10 cellular contexts compared by ENCODE assay signal in genomic region chr1:159821171-159821867, GRCh38. TPM values are rescaled to one million over a fixed set of nuclear protein-coding genes. Genes with fewer than 3 reads are reported as not detected.
A peak's percentile ranks its signal among the peaks of the same experiment; 100 is the strongest.
DNase-seq lines count a peak whose midpoint lies in the region; ATAC-seq and TF ChIP-seq lines count a peak whose summit lies in the region.
"Had no signal": no experiment of that assay in that cellular context is flagged by ENCODE, and none has a peak within 500 bp of the region (broad histone marks: within the 10 kb centered on the region; RNA-seq: fewer than 3 reads in every experiment).

No MANE protein-coding gene starts in this region.

- TF ChIP-seq CTCF in cardiac fibroblast (IDR thresholded peaks at IDR 0.05; ENCODE audit: low read depth, low read length), result peak; percentile 92
- TF ChIP-seq CTCF in lower leg skin (IDR thresholded peaks at IDR 0.05), result no peak
- no peak for TF ChIP-seq CTCF in foreskin fibroblast (IDR thresholded peaks at IDR 0.05; ENCODE audit: low read depth, low read length)

- ATAC-seq in stimulated activated effector memory CD8-positive, alpha-beta T cell treated with anti-CD3 and anti-CD28 coated beads, Interleukin-12 subunit alpha, Interleukin-12 subunit beta, amount 100 ng/mL, for 72 hours, result no peak
- ATAC-seq in GM18519 (IDR thresholded peaks at IDR 0.05; ENCODE audit: low FRiP score, unreplicated experiment), result no peak

- peak; percentile 31 for DNase-seq in activated CD4-positive, alpha-beta T cell treated with anti-CD3 and anti-CD28 coated beads, Interleukin-2, amount 10 ng/mL, durations not matched to agents 7 days and 5 days
- DNase-seq in activated CD4-positive, alpha-beta T cell treated with anti-CD3 and anti-CD28 coated beads for 1 hour, result no peak
- DNase-seq in NCI-H187 treated with DMSO at 0.1 percent for 48 hours (lab: John Stamatoyannopoulos, UW), result peak; percentile 32
- peak; percentile 66 to 81 for DNase-seq in cardiac fibroblast (ENCODE audit: low read depth in 2 of 2)
- no peak for DNase-seq in stimulated activated effector memory CD8-positive, alpha-beta T cell treated with anti-CD3 and anti-CD28 coated beads, Interleukin-12 subunit alpha, Interleukin-12 subunit beta, amount 100 ng/mL, for 72 hours (ENCODE audit: low spot score in 2 of 2)
- DNase-seq in lower leg skin (ENCODE audit: low spot score in 2 of 2), result no peak
- no peak for DNase-seq in foreskin fibroblast

- no peak for TF ChIP-seq POLR2A in lower leg skin (IDR thresholded peaks at IDR 0.05)

- H3K27ac Mint-ChIP-seq in activated CD4-positive, alpha-beta T cell treated with anti-CD3 and anti-CD28 coated beads, Interleukin-2, amount 10 ng/mL, durations not matched to agents 7 days and 5 days, result no peak overlapping the region
- peak overlapping the region; percentile 32 for H3K27ac Mint-ChIP-seq in stimulated activated effector memory CD8-positive, alpha-beta T cell treated with anti-CD3 and anti-CD28 coated beads, Interleukin-12 subunit alpha, Interleukin-12 subunit beta, amount 100 ng/mL, for 72 hours

- no peaks in the 10 kb centered on the region for H3K36me3 Mint-ChIP-seq in activated CD4-positive, alpha-beta T cell treated with anti-CD3 and anti-CD28 coated beads, Interleukin-2, amount 10 ng/mL, durations not matched to agents 7 days and 5 days (ENCODE audit: low read depth)
- H3K36me3 Mint-ChIP-seq in stimulated activated effector memory CD8-positive, alpha-beta T cell treated with anti-CD3 and anti-CD28 coated beads, Interleukin-12 subunit alpha, Interleukin-12 subunit beta, amount 100 ng/mL, for 72 hours, result no peaks in the 10 kb centered on the region

- intact Hi-C loops in lower leg skin (cut with DNase I; ENCODE audit: low total_unique reads), result no loop called here

- no peaks in the 10 kb centered on the region for H3K9me3 Mint-ChIP-seq in activated CD4-positive, alpha-beta T cell treated with anti-CD3 and anti-CD28 coated beads, Interleukin-2, amount 10 ng/mL, durations not matched to agents 7 days and 5 days
- no peaks in the 10 kb centered on the region for H3K9me3 Mint-ChIP-seq in stimulated activated effector memory CD8-positive, alpha-beta T cell treated with anti-CD3 and anti-CD28 coated beads, Interleukin-12 subunit alpha, Interleukin-12 subunit beta, amount 100 ng/mL, for 72 hours

- peaks cover 43% of the 10 kb centered on the region for H3K27me3 Mint-ChIP-seq in activated CD4-positive, alpha-beta T cell treated with anti-CD3 and anti-CD28 coated beads, Interleukin-2, amount 10 ng/mL, durations not matched to agents 7 days and 5 days

- POLR2A ChIA-PET in activated CD4-positive, alpha-beta T cell treated with anti-CD3 and anti-CD28 coated beads, Interleukin-2, amount 10 ng/mL, durations not matched to agents 7 days and 5 days (lab: Charles Lee), result no interaction called here

- WGBS in lower leg skin, 2 donors, result 76 to 80% methylated on average over 9 of the region's 9 CpGs

- no peak overlapping the region for H3K4me3 Mint-ChIP-seq in activated CD4-positive, alpha-beta T cell treated with anti-CD3 and anti-CD28 coated beads, Interleukin-2, amount 10 ng/mL, durations not matched to agents 7 days and 5 days
- H3K4me3 Mint-ChIP-seq in stimulated activated effector memory CD8-positive, alpha-beta T cell treated with anti-CD3 and anti-CD28 coated beads, Interleukin-12 subunit alpha, Interleukin-12 subunit beta, amount 100 ng/mL, for 72 hours, result no peak overlapping the region

- peaks cover 22% of the 10 kb centered on the region for H3K4me1 Mint-ChIP-seq in activated CD4-positive, alpha-beta T cell treated with anti-CD3 and anti-CD28 coated beads, Interleukin-2, amount 10 ng/mL, durations not matched to agents 7 days and 5 days
- peaks cover 74% of the 10 kb centered on the region for H3K4me1 Mint-ChIP-seq in stimulated activated effector memory CD8-positive, alpha-beta T cell treated with anti-CD3 and anti-CD28 coated beads, Interleukin-12 subunit alpha, Interleukin-12 subunit beta, amount 100 ng/mL, for 72 hours

- H3K4me3 ChIP-seq in cardiac fibroblast (replicated peaks in 1 of 2; ENCODE audit: low read depth in 2 of 2, low read length in 2 of 2) (no peak overlapping the region), lower leg skin (ENCODE audit: low read depth, poor library complexity, severe bottlenecking) (no peak overlapping the region), foreskin fibroblast (ENCODE audit: low read depth in 1 of 2, low read length in 2 of 2) (no peak overlapping the region)
- H3K4me3 ChIP-seq: BLaER1 had no signal

- CTCF ChIA-PET in activated CD4-positive, alpha-beta T cell treated with anti-CD3 and anti-CD28 coated beads, Interleukin-2, amount 10 ng/mL, durations not matched to agents 7 days and 5 days (lab: Charles Lee), result interaction anchor here (0.5 kb wide), 1 partner anchor 158 kb away, joined by 3 read pairs; no protein-coding TSS in a partner anchor

RNA-seq across cellular contexts. Expression of gene SLAMF8, which starts 5.4 kb away (rescaled TPM):
- under 1 TPM; 0.47 to 0.89 TPM for total RNA-seq in activated CD4-positive, alpha-beta T cell treated with anti-CD3 and anti-CD28 coated beads, Interleukin-2, amount 10 ng/mL, durations not matched to agents 7 days and 5 days
- total RNA-seq in lower leg skin, result 1 to 10 TPM; 3.1 to 7.8 (median 5.2) TPM
- total RNA-seq: chondrocyte had no signal

RNA-seq across cellular contexts. Expression of gene FCRL6, which starts 19.2 kb away (rescaled TPM):
- total RNA-seq in activated CD4-positive, alpha-beta T cell treated with anti-CD3 and anti-CD28 coated beads, Interleukin-2, amount 10 ng/mL, durations not matched to agents 7 days and 5 days, result under 1 TPM in 1 of 2 experiments, not detected in 1; 0.15 TPM
- total RNA-seq in lower leg skin, result under 1 TPM in 3 of 4 donors, not detected in 1; 0.17 to 0.80 (median 0.42) TPM
- total RNA-seq: chondrocyte had no signal

RNA-seq across cellular contexts. Expression of gene DUSP23, which starts 40.6 kb away (rescaled TPM):
- total RNA-seq in activated CD4-positive, alpha-beta T cell treated with anti-CD3 and anti-CD28 coated beads, Interleukin-2, amount 10 ng/mL, durations not matched to agents 7 days and 5 days, result 10 to 100 TPM; 22.9 to 23.8 TPM
- total RNA-seq in lower leg skin, result 100 to 1,000 TPM in 1 of 4 donors, 10 to 100 TPM in 3; 68.2 to 167 (median 90.7) TPM

RNA-seq across cellular contexts. Expression of gene VSIG8, which starts 41.1 kb away (rescaled TPM):
- total RNA-seq in activated CD4-positive, alpha-beta T cell treated with anti-CD3 and anti-CD28 coated beads, Interleukin-2, amount 10 ng/mL, durations not matched to agents 7 days and 5 days, result not detected
- total RNA-seq in lower leg skin, result 10 to 100 TPM; 14.6 to 54.5 (median 43.1) TPM
- total RNA-seq: chondrocyte had no signal

Comparison
In these comparisons a context has a peak if more than half of its experiments do, and no peak if none do; other contexts are left out.
1. DNase-seq: peak in activated CD4-positive, alpha-beta T cell treated with anti-CD3 and anti-CD28 coated beads, Interleukin-2, amount 10 ng/mL, durations not matched to agents 7 days and 5 days (single experiment), NCI-H187 treated with DMSO at 0.1 percent for 48 hours (single experiment) and cardiac fibroblast (2 of 2); none in activated CD4-positive, alpha-beta T cell treated with anti-CD3 and anti-CD28 coated beads for 1 hour (single experiment), stimulated activated effector memory CD8-positive, alpha-beta T cell treated with anti-CD3 and anti-CD28 coated beads, Interleukin-12 subunit alpha, Interleukin-12 subunit beta, amount 100 ng/mL, for 72 hours (0 of 2), lower leg skin (0 of 2) and foreskin fibroblast (0 of 2).